ENCODE assay signal across 7 cellular contexts in genomic region chr5:155079698-155080097, GRCh38.
"Had no signal": no experiment of that assay in that cellular context is flagged by ENCODE, and none has a peak within 500 bp of the region (broad histone marks: within the 10 kb centered on the region; RNA-seq: fewer than 3 reads in every experiment).

No MANE protein-coding gene starts in this region.

- H3K4me2 ChIP-seq: GM23338 had no signal

- H3K4me3 ChIP-seq: GM23338, K562 had no signal

- DNase-seq: H9, HCEC 1CT, HFFc6, IMR-90, KG1 had no signal

- H2AFZ ChIP-seq: GM23338 had no signal
